In the genomic region with DNA sequence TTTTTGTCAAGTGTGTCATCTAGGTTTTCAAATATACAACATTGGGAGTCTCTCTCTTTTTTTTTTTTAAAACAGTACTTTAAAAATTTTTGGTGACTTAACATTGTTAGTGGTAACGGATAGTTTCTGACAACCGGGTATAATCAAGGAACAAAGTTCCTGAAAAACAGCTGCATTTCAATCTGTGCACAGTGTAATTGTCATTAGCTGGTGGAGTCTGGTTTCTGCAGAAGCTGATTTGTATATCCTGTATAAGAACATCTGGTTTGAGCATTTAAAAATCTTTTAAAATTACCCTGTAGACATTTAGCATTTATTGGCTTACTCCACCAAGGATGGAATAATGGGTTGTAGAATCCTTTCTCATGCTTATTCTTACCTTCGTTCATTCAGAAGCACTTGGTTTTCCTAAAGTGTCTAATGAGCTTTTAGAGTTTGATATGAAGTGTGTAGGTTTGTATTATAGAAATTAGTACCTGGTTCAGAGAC, we compare ENCODE assay signal across 19 cellular contexts.
"Had no signal": no experiment of that assay in that cellular context is flagged by ENCODE, and none has a peak within 500 bp of the region (broad histone marks: within the 10 kb centered on the region; RNA-seq: fewer than 3 reads in every experiment).

No MANE protein-coding gene starts in this region.

- H3K4me2 ChIP-seq: neural progenitor cell, smooth muscle cell had no signal

- H3K36me3 ChIP-seq: left lung, neural progenitor cell, prostate gland had no signal

- H3K27me3 Mint-ChIP-seq: activated B cell treated with CpG ODN at 0.5 μM for 24 hours; activated CD4-positive, alpha-beta memory T cell treated with anti-CD3 and anti-CD28 coated beads for 36 hours; activated T-helper 17 cell treated with anti-CD3 and anti-CD28 coated beads, Interleukin-2, amount 50 U/mL, for 72 hours; brain; stimulated activated naive CD8-positive, alpha-beta T cell treated with anti-CD3 and anti-CD28 coated beads, Interleukin-15, amount 100 ng/mL, for 72 hours had no signal

- H3K9me3 Mint-ChIP-seq: activated B cell treated with CpG ODN at 0.5 μM for 24 hours; activated CD4-positive, alpha-beta memory T cell treated with anti-CD3 and anti-CD28 coated beads for 36 hours; activated T-helper 17 cell treated with anti-CD3 and anti-CD28 coated beads, Interleukin-2, amount 50 U/mL, for 72 hours; brain; stimulated activated naive CD8-positive, alpha-beta T cell treated with anti-CD3 and anti-CD28 coated beads, Interleukin-15, amount 100 ng/mL, for 72 hours; T-helper 2 cell treated with Interferon-gamma antibody and Interleukin-4, amounts not matched to agents 5 μg/mL and 100 μg/mL, for 36 hours had no signal

- H2AFZ ChIP-seq: neural progenitor cell had no signal

- H3K4me1 ChIP-seq: prostate gland had no signal

- H3K27ac ChIP-seq: dorsolateral prefrontal cortex, epithelial cell of prostate, left lung, neural progenitor cell, prostate gland had no signal

- H3K4me3 Mint-ChIP-seq: activated B cell treated with CpG ODN at 0.5 μM for 24 hours; activated CD4-positive, alpha-beta memory T cell treated with anti-CD3 and anti-CD28 coated beads for 36 hours; activated T-helper 17 cell treated with anti-CD3 and anti-CD28 coated beads, Interleukin-2, amount 50 U/mL, for 72 hours; brain; neural progenitor cell; stimulated activated naive CD8-positive, alpha-beta T cell treated with anti-CD3 and anti-CD28 coated beads, Interleukin-15, amount 100 ng/mL, for 72 hours; T-helper 2 cell treated with Interferon-gamma antibody and Interleukin-4, amounts not matched to agents 5 μg/mL and 100 μg/mL, for 36 hours had no signal

- H3K9ac ChIP-seq: neural progenitor cell had no signal

- H3K27me3 ChIP-seq: dorsolateral prefrontal cortex, left lung, neural progenitor cell had no signal

- DNase-seq: activated B cell treated with CpG ODN at 0.5 μM for 24 hours; activated CD4-positive, alpha-beta memory T cell treated with anti-CD3 and anti-CD28 coated beads for 36 hours; activated CD4-positive, alpha-beta T cell treated with anti-CD3 and anti-CD28 coated beads for 4 hours; activated naive CD4-positive, alpha-beta T cell; activated T-cell treated with anti-CD3 and anti-CD28 coated beads for 4 hours; central memory CD4-positive, alpha-beta T cell; dorsolateral prefrontal cortex; left lung; mammary epithelial cell; right cardiac atrium; stimulated activated CD4-positive, alpha-beta T cell treated with anti-CD3 and anti-CD28 coated beads, Interleukin-4, amount 100 ng/mL, for 1 hour; stimulated activated naive CD8-positive, alpha-beta T cell treated with anti-CD3 and anti-CD28 coated beads, Interleukin-15, amount 100 ng/mL, for 72 hours had no signal

- H3K4me3 ChIP-seq: dorsolateral prefrontal cortex, left lung, neural progenitor cell, prostate gland, smooth muscle cell had no signal

- ATAC-seq: activated T-helper 17 cell treated with anti-CD3 and anti-CD28 coated beads, Interleukin-2, amount 50 U/mL, for 72 hours; left lung; right cardiac atrium; stimulated activated naive CD8-positive, alpha-beta T cell treated with anti-CD3 and anti-CD28 coated beads, Interleukin-15, amount 100 ng/mL, for 72 hours had no signal

- H3K9me3 ChIP-seq: left lung, prostate gland had no signal

- H3K27ac Mint-ChIP-seq: activated B cell treated with CpG ODN at 0.5 μM for 24 hours; activated CD4-positive, alpha-beta memory T cell treated with anti-CD3 and anti-CD28 coated beads for 36 hours; neural progenitor cell had no signal
